ENCODE assay signal across 1 cellular context in genomic region chr17:29615492-29616299, GRCh38.
A peak's percentile ranks its signal among the peaks of the same experiment; 100 is the strongest.
TF ChIP-seq lines count a peak whose summit lies in the region.

No MANE protein-coding gene starts in this region.

TF ChIP-seq in HepG2, 621 proteins besides CTCF, POLR2A, EP300 and RAD21 (continued from another document and continues in another):
- TF ChIP-seq ZXDC (CRISPR knock-in tag; IDR thresholded peaks at IDR 0.05) (no peak), PATZ1 (CRISPR knock-in tag; IDR thresholded peaks at IDR 0.05) (no peak), ZBTB42 (CRISPR knock-in tag; IDR thresholded peaks at IDR 0.05) (no peak), ZNF792 (CRISPR knock-in tag; IDR thresholded peaks at IDR 0.05) (peak; percentile 52; the same call in 1 of the 2 replicates), KLF12 (CRISPR knock-in tag; IDR thresholded peaks at IDR 0.05; ENCODE audit: borderline replicate concordance) (no peak), MED8 (CRISPR knock-in tag; IDR thresholded peaks at IDR 0.05; ENCODE audit: insufficient replicate concordance) (peak; percentile 25), ZNF740 (CRISPR knock-in tag; IDR thresholded peaks at IDR 0.05) (no peak), ZNF768 (CRISPR knock-in tag; IDR thresholded peaks at IDR 0.05) (peak; percentile 38; the same call in 1 of the 2 replicates), SKIL (CRISPR knock-in tag; IDR thresholded peaks at IDR 0.05; ENCODE audit: borderline replicate concordance) (no peak), GLI4 (CRISPR knock-in tag; IDR thresholded peaks at IDR 0.05; ENCODE audit: borderline replicate concordance) (no peak), RBM39 (IDR thresholded peaks at IDR 0.05; ENCODE audit: low read depth, low read length, poor library complexity, severe bottlenecking) (peak; percentile 55), HOXA9 (CRISPR knock-in tag; IDR thresholded peaks at IDR 0.05; ENCODE audit: borderline replicate concordance) (no peak), TRIM24 (CRISPR knock-in tag; IDR thresholded peaks at IDR 0.05) (no peak), SMAD3 (CRISPR knock-in tag; IDR thresholded peaks at IDR 0.05) (no peak), MXD3 (CRISPR knock-in tag; IDR thresholded peaks at IDR 0.05) (0 out of 2 replicates have a peak, but pooled peaks have one; percentile 32), NFAT5 (CRISPR knock-in tag; IDR thresholded peaks at IDR 0.05) (no peak), NR2F2 (IDR thresholded peaks at IDR 0.05; ENCODE audit: borderline replicate concordance, low read depth) (no peak), CHD4 (IDR thresholded peaks at IDR 0.05; ENCODE audit: borderline replicate concordance, low read length) (no peak), ZNF639 (CRISPR knock-in tag; conservative IDR thresholded peaks at IDR 0.05) (no peak), ZNF691 (CRISPR knock-in tag; IDR thresholded peaks at IDR 0.05; ENCODE audit: borderline replicate concordance, low read depth) (no peak), NR3C1 (CRISPR knock-in tag; IDR thresholded peaks at IDR 0.05) (no peak), ZNF143 (CRISPR knock-in tag; IDR thresholded peaks at IDR 0.05) (no peak), ERF (CRISPR knock-in tag; IDR thresholded peaks at IDR 0.05) (peak; percentile 33; the same call in 1 of the 2 replicates), HNF1B (CRISPR knock-in tag; IDR thresholded peaks at IDR 0.05) (peak; percentile 35; the same call in 1 of the 2 replicates), SP1 (IDR thresholded peaks at IDR 0.05) (no peak), SP1 (CRISPR knock-in tag; IDR thresholded peaks at IDR 0.05) (peak; percentile 28; the same call in 1 of the 2 replicates), REPIN1 (CRISPR knock-in tag; IDR thresholded peaks at IDR 0.05; ENCODE audit: borderline replicate concordance, low read depth) (no peak), ZSCAN30 (CRISPR knock-in tag; IDR thresholded peaks at IDR 0.05) (no peak), ATF6 (CRISPR knock-in tag; conservative IDR thresholded peaks at IDR 0.05) (no peak), ZNF280D (CRISPR knock-in tag; IDR thresholded peaks at IDR 0.05) (no peak), ATM (IDR thresholded peaks at IDR 0.05; ENCODE audit: borderline replicate concordance) (no peak)
